In the genomic region with DNA sequence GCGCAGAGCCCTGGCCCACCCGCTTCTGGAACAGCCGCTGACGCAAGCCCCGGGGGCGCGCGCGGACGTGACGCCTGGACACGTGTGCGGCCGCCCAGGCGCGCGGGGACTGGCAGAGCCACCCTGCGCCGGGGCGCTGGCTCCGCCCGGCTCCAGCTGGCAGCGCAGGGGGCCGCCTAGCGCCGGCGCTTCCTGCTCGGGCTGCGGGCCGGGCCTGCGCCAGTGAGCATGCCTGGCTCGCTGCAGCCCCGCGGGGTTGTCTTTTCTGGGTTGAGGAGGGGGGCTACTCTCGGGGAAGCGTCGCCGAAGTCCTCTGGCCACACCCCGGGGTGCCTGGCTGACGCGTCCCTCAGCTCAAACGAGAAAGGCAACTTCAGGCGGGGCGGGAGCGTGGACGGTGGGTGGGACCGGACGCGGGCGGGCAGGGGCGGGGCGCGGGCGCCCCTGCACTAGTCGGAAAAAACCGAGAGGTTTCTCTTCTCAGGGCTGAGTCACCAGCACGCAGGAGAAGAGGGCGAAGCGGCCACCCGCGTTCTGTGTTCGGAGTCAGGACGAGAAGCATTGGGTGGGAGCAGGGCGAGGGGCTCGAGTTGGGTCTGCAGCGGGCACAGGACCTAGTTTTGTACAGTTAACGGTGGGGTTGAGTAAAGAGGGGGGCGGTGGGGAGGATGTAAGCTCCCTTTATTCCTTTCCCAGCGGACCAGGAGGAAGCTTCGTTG, we compare ENCODE assay signal across 1 cellular context.
TF ChIP-seq lines count a peak whose summit lies in the region.

A gene with protein sequence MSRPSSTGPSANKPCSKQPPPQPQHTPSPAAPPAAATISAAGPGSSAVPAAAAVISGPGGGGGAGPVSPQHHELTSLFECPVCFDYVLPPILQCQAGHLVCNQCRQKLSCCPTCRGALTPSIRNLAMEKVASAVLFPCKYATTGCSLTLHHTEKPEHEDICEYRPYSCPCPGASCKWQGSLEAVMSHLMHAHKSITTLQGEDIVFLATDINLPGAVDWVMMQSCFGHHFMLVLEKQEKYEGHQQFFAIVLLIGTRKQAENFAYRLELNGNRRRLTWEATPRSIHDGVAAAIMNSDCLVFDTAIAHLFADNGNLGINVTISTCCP (minus strand): TSS at position 48 of the 719 bp plus-strand sequence. CDS start 320 bp downstream, outside the sequence.

TF ChIP-seq in K562, 482 proteins besides CTCF, POLR2A, EP300 and RAD21 (continued from another document and continues in another):
- TF ChIP-seq, protein P1, sequence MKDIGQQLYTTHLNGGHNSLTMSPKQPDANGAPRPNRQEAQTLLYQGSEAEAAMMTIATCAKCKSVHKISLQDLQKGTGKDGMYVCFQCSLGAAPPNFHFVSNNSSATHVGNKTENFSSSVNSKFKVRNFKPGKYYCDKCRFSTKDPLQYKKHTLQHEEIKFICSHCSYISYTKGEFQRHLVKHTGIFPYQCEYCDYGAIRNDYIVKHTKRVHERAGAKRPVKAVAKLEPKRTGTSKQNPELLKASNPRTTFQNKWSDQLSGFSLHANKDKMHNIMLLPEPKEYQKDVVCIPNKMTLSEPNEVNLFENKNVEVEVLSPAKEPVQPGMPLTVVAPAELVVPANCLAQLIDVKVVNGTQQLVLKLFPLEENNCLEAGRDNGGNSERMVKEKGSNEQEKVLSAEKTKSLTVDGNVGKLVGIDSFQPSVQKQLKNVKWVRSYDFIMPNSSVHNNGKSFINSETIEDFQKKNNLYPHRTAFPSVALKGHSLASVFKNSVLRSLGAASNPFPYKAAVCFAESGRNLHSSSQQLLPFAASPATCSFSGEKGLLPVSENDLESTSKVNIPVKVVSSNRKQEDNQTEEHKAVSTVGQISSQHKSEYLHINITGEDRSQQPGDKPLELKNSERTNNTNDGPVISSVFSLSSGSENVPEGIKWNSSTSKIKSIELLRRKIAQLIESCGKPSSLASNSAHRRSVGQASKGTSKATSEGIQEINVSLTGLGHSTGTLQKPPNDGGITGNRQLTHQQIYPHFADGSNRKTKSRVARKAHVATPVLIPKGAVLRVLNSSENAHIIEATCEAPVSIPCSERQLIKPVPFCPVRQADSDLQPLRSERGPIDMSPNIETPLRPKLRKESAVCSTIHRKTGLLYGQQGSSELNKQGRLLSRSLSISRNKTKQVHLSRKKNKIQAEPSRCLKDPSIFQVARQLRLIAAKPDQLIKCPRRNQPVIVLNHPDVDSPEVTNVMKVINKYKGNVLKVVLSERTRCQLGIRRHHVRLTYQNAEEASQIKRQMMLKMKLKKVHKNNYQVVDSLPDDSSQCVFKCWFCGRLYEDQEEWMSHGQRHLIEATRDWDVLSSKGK (CRISPR knock-in tag; IDR thresholded peaks at IDR 0.05), result no peak
- TF ChIP-seq BRF1 (IDR thresholded peaks at IDR 0.05; ENCODE audit: borderline replicate concordance, extremely low read depth, insufficient read length), result no peak
- TF ChIP-seq NR2C2 (CRISPR knock-in tag; IDR thresholded peaks at IDR 0.05), result no peak
- TF ChIP-seq NR2C2 (tag; IDR thresholded peaks at IDR 0.05), result peak; percentile 24; the same call in 1 of the 2 replicates
- TF ChIP-seq, protein P2, sequence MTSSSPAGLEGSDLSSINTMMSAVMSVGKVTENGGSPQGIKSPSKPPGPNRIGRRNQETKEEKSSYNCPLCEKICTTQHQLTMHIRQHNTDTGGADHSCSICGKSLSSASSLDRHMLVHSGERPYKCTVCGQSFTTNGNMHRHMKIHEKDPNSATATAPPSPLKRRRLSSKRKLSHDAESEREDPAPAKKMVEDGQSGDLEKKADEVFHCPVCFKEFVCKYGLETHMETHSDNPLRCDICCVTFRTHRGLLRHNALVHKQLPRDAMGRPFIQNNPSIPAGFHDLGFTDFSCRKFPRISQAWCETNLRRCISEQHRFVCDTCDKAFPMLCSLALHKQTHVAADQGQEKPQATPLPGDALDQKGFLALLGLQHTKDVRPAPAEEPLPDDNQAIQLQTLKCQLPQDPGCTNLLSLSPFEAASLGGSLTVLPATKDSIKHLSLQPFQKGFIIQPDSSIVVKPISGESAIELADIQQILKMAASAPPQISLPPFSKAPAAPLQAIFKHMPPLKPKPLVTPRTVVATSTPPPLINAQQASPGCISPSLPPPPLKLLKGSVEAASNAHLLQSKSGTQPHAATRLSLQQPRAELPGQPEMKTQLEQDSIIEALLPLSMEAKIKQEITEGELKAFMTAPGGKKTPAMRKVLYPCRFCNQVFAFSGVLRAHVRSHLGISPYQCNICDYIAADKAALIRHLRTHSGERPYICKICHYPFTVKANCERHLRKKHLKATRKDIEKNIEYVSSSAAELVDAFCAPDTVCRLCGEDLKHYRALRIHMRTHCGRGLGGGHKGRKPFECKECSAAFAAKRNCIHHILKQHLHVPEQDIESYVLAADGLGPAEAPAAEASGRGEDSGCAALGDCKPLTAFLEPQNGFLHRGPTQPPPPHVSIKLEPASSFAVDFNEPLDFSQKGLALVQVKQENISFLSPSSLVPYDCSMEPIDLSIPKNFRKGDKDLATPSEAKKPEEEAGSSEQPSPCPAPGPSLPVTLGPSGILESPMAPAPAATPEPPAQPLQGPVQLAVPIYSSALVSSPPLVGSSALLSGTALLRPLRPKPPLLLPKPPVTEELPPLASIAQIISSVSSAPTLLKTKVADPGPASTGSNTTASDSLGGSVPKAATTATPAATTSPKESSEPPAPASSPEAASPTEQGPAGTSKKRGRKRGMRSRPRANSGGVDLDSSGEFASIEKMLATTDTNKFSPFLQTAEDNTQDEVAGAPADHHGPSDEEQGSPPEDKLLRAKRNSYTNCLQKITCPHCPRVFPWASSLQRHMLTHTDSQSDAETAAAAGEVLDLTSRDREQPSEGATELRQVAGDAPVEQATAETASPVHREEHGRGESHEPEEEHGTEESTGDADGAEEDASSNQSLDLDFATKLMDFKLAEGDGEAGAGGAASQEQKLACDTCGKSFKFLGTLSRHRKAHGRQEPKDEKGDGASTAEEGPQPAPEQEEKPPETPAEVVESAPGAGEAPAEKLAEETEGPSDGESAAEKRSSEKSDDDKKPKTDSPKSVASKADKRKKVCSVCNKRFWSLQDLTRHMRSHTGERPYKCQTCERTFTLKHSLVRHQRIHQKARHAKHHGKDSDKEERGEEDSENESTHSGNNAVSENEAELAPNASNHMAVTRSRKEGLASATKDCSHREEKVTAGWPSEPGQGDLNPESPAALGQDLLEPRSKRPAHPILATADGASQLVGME (CRISPR knock-in tag; IDR thresholded peaks at IDR 0.05), result peak; percentile 27; the same call in 1 of the 2 replicates
- TF ChIP-seq NR2F6 (CRISPR knock-in tag; IDR thresholded peaks at IDR 0.05), result no peak
- TF ChIP-seq SLC30A9 (CRISPR knock-in tag; IDR thresholded peaks at IDR 0.05), result no peak
- no peak for TF ChIP-seq PCBP2 (IDR thresholded peaks at IDR 0.05; ENCODE audit: low read depth, low read length, poor library complexity, severe bottlenecking)
- TF ChIP-seq ZNF551 (CRISPR knock-in tag; IDR thresholded peaks at IDR 0.05), result no peak
- TF ChIP-seq FUS (optimal IDR thresholded peaks at IDR 0.05; ENCODE audit: low read depth, low read length), result no peak
- TF ChIP-seq, protein P3, sequence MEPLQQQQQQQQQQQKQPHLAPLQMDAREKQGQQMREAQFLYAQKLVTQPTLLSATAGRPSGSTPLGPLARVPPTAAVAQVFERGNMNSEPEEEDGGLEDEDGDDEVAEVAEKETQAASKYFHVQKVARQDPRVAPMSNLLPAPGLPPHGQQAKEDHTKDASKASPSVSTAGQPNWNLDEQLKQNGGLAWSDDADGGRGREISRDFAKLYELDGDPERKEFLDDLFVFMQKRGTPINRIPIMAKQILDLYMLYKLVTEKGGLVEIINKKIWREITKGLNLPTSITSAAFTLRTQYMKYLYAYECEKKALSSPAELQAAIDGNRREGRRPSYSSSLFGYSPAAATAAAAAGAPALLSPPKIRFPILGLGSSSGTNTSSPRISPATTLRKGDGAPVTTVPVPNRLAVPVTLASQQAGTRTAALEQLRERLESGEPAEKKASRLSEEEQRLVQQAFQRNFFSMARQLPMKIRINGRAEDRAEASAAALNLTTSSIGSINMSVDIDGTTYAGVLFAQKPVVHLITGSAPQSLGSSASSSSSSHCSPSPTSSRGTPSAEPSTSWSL (CRISPR knock-in tag; IDR thresholded peaks at IDR 0.05; ENCODE audit: borderline replicate concordance), result no peak
- peak in 1 of 2 experiments; percentile 69; a peak in 2 of 4 replicates for TF ChIP-seq HDAC1 (IDR thresholded peaks at IDR 0.05)
- no peak for TF ChIP-seq ZNF274 (IDR thresholded peaks at IDR 0.05; ENCODE audit: borderline replicate concordance, low read depth, low read length)
- TF ChIP-seq BCL6 (CRISPR knock-in tag; IDR thresholded peaks at IDR 0.05), result no peak
- TF ChIP-seq, protein P4, sequence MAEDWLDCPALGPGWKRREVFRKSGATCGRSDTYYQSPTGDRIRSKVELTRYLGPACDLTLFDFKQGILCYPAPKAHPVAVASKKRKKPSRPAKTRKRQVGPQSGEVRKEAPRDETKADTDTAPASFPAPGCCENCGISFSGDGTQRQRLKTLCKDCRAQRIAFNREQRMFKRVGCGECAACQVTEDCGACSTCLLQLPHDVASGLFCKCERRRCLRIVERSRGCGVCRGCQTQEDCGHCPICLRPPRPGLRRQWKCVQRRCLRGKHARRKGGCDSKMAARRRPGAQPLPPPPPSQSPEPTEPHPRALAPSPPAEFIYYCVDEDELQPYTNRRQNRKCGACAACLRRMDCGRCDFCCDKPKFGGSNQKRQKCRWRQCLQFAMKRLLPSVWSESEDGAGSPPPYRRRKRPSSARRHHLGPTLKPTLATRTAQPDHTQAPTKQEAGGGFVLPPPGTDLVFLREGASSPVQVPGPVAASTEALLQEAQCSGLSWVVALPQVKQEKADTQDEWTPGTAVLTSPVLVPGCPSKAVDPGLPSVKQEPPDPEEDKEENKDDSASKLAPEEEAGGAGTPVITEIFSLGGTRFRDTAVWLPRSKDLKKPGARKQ (CRISPR knock-in tag; IDR thresholded peaks at IDR 0.05), result no peak
- no peak for TF ChIP-seq ZNF583 (CRISPR knock-in tag; IDR thresholded peaks at IDR 0.05)
- TF ChIP-seq, protein P5, sequence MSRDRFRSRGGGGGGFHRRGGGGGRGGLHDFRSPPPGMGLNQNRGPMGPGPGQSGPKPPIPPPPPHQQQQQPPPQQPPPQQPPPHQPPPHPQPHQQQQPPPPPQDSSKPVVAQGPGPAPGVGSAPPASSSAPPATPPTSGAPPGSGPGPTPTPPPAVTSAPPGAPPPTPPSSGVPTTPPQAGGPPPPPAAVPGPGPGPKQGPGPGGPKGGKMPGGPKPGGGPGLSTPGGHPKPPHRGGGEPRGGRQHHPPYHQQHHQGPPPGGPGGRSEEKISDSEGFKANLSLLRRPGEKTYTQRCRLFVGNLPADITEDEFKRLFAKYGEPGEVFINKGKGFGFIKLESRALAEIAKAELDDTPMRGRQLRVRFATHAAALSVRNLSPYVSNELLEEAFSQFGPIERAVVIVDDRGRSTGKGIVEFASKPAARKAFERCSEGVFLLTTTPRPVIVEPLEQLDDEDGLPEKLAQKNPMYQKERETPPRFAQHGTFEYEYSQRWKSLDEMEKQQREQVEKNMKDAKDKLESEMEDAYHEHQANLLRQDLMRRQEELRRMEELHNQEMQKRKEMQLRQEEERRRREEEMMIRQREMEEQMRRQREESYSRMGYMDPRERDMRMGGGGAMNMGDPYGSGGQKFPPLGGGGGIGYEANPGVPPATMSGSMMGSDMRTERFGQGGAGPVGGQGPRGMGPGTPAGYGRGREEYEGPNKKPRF (IDR thresholded peaks at IDR 0.05; ENCODE audit: low read depth, low read length), result no peak
- TF ChIP-seq BRD9 (IDR thresholded peaks at IDR 0.05; ENCODE audit: low read depth, partially characterized antibody), result peak; percentile 80
- no peak for TF ChIP-seq NCOA6 (IDR thresholded peaks at IDR 0.05)
- TF ChIP-seq NCOA1 (IDR thresholded peaks at IDR 0.05; ENCODE audit: low read depth), result no peak; the same call in 1 of the 2 replicates
- TF ChIP-seq MYC (IDR thresholded peaks at IDR 0.05; ENCODE audit: low read depth, low read length), result peak; percentile 86
- TF ChIP-seq MYC (CRISPR knock-in tag; IDR thresholded peaks at IDR 0.05; ENCODE audit: borderline replicate concordance, low read depth), result no peak
- TF ChIP-seq, protein P6, sequence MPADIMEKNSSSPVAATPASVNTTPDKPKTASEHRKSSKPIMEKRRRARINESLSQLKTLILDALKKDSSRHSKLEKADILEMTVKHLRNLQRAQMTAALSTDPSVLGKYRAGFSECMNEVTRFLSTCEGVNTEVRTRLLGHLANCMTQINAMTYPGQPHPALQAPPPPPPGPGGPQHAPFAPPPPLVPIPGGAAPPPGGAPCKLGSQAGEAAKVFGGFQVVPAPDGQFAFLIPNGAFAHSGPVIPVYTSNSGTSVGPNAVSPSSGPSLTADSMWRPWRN (IDR thresholded peaks at IDR 0.05; ENCODE audit: low read depth), result no peak
- no peak for TF ChIP-seq ZFPM2 (CRISPR knock-in tag; IDR thresholded peaks at IDR 0.05)
- no peak for TF ChIP-seq FOXK2 (conservative IDR thresholded peaks at IDR 0.05 in 1 of 2, IDR thresholded peaks at IDR 0.05 in 1 of 2; ENCODE audit: low read depth in 2 of 2)
- no peak for TF ChIP-seq FOXJ2 (tag; IDR thresholded peaks at IDR 0.05)
- TF ChIP-seq ZNF184 (CRISPR knock-in tag; IDR thresholded peaks at IDR 0.05), result no peak
- TF ChIP-seq, protein P7, sequence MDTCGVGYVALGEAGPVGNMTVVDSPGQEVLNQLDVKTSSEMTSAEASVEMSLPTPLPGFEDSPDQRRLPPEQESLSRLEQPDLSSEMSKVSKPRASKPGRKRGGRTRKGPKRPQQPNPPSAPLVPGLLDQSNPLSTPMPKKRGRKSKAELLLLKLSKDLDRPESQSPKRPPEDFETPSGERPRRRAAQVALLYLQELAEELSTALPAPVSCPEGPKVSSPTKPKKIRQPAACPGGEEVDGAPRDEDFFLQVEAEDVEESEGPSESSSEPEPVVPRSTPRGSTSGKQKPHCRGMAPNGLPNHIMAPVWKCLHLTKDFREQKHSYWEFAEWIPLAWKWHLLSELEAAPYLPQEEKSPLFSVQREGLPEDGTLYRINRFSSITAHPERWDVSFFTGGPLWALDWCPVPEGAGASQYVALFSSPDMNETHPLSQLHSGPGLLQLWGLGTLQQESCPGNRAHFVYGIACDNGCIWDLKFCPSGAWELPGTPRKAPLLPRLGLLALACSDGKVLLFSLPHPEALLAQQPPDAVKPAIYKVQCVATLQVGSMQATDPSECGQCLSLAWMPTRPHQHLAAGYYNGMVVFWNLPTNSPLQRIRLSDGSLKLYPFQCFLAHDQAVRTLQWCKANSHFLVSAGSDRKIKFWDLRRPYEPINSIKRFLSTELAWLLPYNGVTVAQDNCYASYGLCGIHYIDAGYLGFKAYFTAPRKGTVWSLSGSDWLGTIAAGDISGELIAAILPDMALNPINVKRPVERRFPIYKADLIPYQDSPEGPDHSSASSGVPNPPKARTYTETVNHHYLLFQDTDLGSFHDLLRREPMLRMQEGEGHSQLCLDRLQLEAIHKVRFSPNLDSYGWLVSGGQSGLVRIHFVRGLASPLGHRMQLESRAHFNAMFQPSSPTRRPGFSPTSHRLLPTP (IDR thresholded peaks at IDR 0.05; ENCODE audit: borderline replicate concordance, extremely low read depth, insufficient read length), result no peak
- TF ChIP-seq DIDO1 (tag; IDR thresholded peaks at IDR 0.05; ENCODE audit: low read depth), result no peak
- no peak for TF ChIP-seq ETS2 (tag; IDR thresholded peaks at IDR 0.05; ENCODE audit: borderline replicate concordance, poor library complexity, severe bottlenecking)
- TF ChIP-seq TRIM28 (IDR thresholded peaks at IDR 0.05), result 0 out of 2 replicates have a peak, but pooled peaks have one; percentile 49
- TF ChIP-seq ATF7 (IDR thresholded peaks at IDR 0.05), result peak; percentile 50; the same call in 1 of the 2 replicates
- TF ChIP-seq PYGO2 (tag; IDR thresholded peaks at IDR 0.05), result no peak
- TF ChIP-seq BRCA1 (IDR thresholded peaks at IDR 0.05), result no peak
- no peak for TF ChIP-seq BRCA1 (CRISPR knock-in tag; IDR thresholded peaks at IDR 0.05)
- peak; percentile 74 to 79; a peak in 3 of 4 replicates for TF ChIP-seq NRF1 (conservative IDR thresholded peaks at IDR 0.05 in 1 of 2, IDR thresholded peaks at IDR 0.05 in 1 of 2)
- no peak for TF ChIP-seq RUNX1 (IDR thresholded peaks at IDR 0.05; ENCODE audit: low read depth)
- no peak for TF ChIP-seq MTF1 (CRISPR knock-in tag; IDR thresholded peaks at IDR 0.05; ENCODE audit: borderline replicate concordance)
